ENCODE assay signal across 16 cellular contexts in the genomic region with DNA sequence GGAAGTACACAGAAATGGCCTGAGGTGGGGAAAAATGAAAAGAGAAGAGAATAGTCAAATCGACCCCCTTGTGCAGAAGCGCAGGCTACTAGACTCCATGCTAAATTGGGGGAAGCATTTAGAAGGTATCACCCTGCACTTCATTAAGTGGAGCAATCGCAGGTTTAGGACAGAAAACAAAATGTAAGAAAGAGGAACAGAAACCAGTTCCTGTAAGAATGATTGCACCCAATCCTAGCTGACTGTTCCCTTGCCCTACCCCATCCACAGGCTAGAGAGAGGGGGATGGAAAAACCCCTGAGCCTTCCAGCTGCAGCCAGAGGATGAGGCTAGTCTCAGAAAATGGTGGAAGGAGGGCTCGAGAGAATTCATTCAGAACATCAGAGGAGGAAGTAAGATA. TPM values are rescaled to one million over a fixed set of nuclear protein-coding genes. Genes with fewer than 3 reads are reported as not detected.
DNase-seq lines count a peak whose midpoint lies in the region; ATAC-seq and TF ChIP-seq lines count a peak whose summit lies in the region.
"Had no signal": no experiment of that assay in that cellular context is flagged by ENCODE, and none has a peak within 500 bp of the region (broad histone marks: within the 10 kb centered on the region; RNA-seq: fewer than 3 reads in every experiment).

No MANE protein-coding gene starts in this region.

- intact Hi-C loops in PC-9 (cut with micrococcal nuclease; ENCODE audit: unreplicated experiment): no loop called here

- DNase-seq in chondrocyte (ENCODE audit: low spot score) (no peak), DMS79 (lab: John Stamatoyannopoulos, UW) (no peak), PC-9 (no peak)
- DNase-seq in activated naive CD4-positive, alpha-beta T cell treated with anti-CD3 and anti-CD28 coated beads, Interleukin-2, amount 50 U/mL, for 16 hours: no peak
- DNase-seq: activated CD4-positive, CD25-positive, alpha-beta regulatory T cell; CD4-positive, alpha-beta memory T cell; left lung; NCI-H187 had no signal

- H3K4me2 ChIP-seq in PC-9: no peak overlapping the region

- H3K4me1 Mint-ChIP-seq in chondrocyte (ENCODE audit: low read depth): no peaks in the 10 kb centered on the region
- H3K4me1 Mint-ChIP-seq: activated T-helper 17 cell treated with anti-CD3 and anti-CD28 coated beads, Interleukin-2, amount 50 U/mL, for 72 hours; CD4-positive, alpha-beta memory T cell had no signal

- no peaks in the 10 kb centered on the region for H4K20me1 ChIP-seq in PC-9 (ENCODE audit: insufficient read depth)

- H3K27ac ChIP-seq in VCaP (peak overlapping the region; percentile 91), PC-9 (no peak overlapping the region)
- H3K27ac ChIP-seq: left lung, parathyroid adenoma, thoracic aorta had no signal

- no peaks in the 10 kb centered on the region for H3K79me2 ChIP-seq in PC-9 (ENCODE audit: low read depth)
- H3K79me2 ChIP-seq: parathyroid adenoma had no signal

- no peak overlapping the region for H2AFZ ChIP-seq in PC-9
- H2AFZ ChIP-seq: parathyroid adenoma had no signal

- peaks cover 5% of the 10 kb centered on the region; the same call in 1 of the 2 replicates for H3K27me3 ChIP-seq in PC-9 (ENCODE audit: insufficient read depth, low read depth)
- H3K27me3 ChIP-seq: left lung had no signal

- no peaks in the 10 kb centered on the region for H3K9me3 ChIP-seq in PC-9 (ENCODE audit: insufficient read depth, low read depth)
- H3K9me3 ChIP-seq: left lung, thoracic aorta had no signal

- H3K9me3 Mint-ChIP-seq in chondrocyte (ENCODE audit: low read depth): peaks cover 10% of the 10 kb centered on the region
- H3K9me3 Mint-ChIP-seq: activated T-helper 17 cell treated with anti-CD3 and anti-CD28 coated beads, Interleukin-2, amount 50 U/mL, for 72 hours had no signal

- H3K4me1 ChIP-seq in PC-9 (replicated peaks; ENCODE audit: insufficient read depth): no peaks in the 10 kb centered on the region
- H3K4me1 ChIP-seq: left lung, parathyroid adenoma had no signal

- no peaks in the 10 kb centered on the region for H3K36me3 ChIP-seq in PC-9 (ENCODE audit: low read depth)
- H3K36me3 ChIP-seq: left lung, thoracic aorta had no signal

- H3K9me2 ChIP-seq in PC-9 (ENCODE audit: insufficient read depth): no peaks in the 10 kb centered on the region

- no peak overlapping the region for H3K4me3 Mint-ChIP-seq in chondrocyte (ENCODE audit: unreplicated experiment)
- H3K4me3 Mint-ChIP-seq: activated T-helper 17 cell treated with anti-CD3 and anti-CD28 coated beads, Interleukin-2, amount 50 U/mL, for 72 hours; CD4-positive, alpha-beta memory T cell had no signal

- ATAC-seq in GM18868 (IDR thresholded peaks at IDR 0.05; ENCODE audit: unreplicated experiment) (peak; percentile 90), GM21825 (IDR thresholded peaks at IDR 0.05; ENCODE audit: unreplicated experiment) (peak; percentile 85), HG03280 (IDR thresholded peaks at IDR 0.05; ENCODE audit: unreplicated experiment) (peak; percentile 75)
- ATAC-seq: activated T-helper 17 cell treated with anti-CD3 and anti-CD28 coated beads, Interleukin-2, amount 50 U/mL, for 72 hours; left lung had no signal

- H3F3A ChIP-seq in PC-9 (ENCODE audit: insufficient read depth, low read depth): no peaks in the 10 kb centered on the region

- no TSS peak for BruUV-seq in PC-9 (replicated peaks; lab: Mats Ljungman, UMichigan)

- H3K27me3 Mint-ChIP-seq in chondrocyte (ENCODE audit: low read depth): peaks cover 31% of the 10 kb centered on the region

- CTCF ChIA-PET in PC-9 (lab: Charles Lee): no interaction called here

- POLR2A ChIA-PET in PC-9 (lab: Charles Lee; ENCODE audit: unreplicated experiment): no interaction called here

- TF ChIP-seq CTCF in VCaP (conservative IDR thresholded peaks at IDR 0.05) (no peak), chondrocyte (IDR thresholded peaks at IDR 0.05) (no peak), PC-9 (conservative IDR thresholded peaks at IDR 0.05) (no peak)

- H3K36me3 Mint-ChIP-seq in chondrocyte (ENCODE audit: low read depth): no peaks in the 10 kb centered on the region
- H3K36me3 Mint-ChIP-seq: CD4-positive, alpha-beta memory T cell had no signal

- no peak overlapping the region for H3K27ac Mint-ChIP-seq in chondrocyte (ENCODE audit: unreplicated experiment)
- H3K27ac Mint-ChIP-seq: activated T-helper 17 cell treated with anti-CD3 and anti-CD28 coated beads, Interleukin-2, amount 50 U/mL, for 72 hours had no signal

- H3K4me3 ChIP-seq in PC-9: no peak overlapping the region
- H3K4me3 ChIP-seq: left lung, thoracic aorta had no signal

RNA-seq across cellular contexts. Expression of gene PPP1R2B, which starts 23.9 kb away (rescaled TPM):
- total RNA-seq in chondrocyte: not detected in 3 replicates
- not detected in 2 replicates for total RNA-seq in PC-9 (2021)
- total RNA-seq: HT-29, left lung, thoracic aorta had no signal
